8 cellular contexts compared by ENCODE assay signal in the genomic region with DNA sequence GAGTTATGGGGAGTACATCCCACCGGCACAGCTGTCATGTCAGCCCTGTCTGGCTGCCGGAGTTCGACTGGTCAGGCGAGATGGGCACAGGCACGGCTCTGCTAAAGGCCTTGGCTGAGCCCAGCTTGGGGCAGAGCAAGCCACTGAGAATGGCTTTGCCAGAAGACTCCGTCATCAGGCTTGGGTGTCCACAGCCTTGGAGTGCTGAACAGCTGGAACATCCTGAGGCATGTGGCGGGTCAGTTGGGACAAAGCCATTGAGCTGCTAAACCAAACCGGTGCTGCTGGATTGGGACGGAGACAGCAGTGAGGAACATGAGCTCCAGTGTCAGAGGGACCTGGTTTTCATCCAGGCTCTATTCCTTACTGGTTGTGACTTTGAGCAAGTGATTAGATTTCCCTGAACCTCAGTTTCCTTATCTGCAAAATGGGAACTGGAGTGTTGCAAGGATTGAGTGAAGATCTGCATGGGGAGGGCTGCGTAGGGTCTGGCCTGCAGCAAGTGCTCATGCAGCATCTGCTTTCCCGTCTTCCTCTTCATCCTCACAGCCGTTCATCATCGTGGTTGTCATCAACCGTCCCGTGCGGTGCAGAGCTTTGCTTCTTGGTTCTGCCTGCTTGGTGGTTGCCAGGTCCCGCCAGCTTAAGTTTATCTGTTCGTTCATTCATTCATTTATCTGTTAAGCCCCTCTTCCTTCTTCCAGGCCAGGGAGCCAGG.
A peak's percentile ranks its signal among the peaks of the same experiment; 100 is the strongest.
DNase-seq lines count a peak whose midpoint lies in the region; ATAC-seq and TF ChIP-seq lines count a peak whose summit lies in the region.
"Had no signal": no experiment of that assay in that cellular context is flagged by ENCODE, and none has a peak within 500 bp of the region (broad histone marks: within the 10 kb centered on the region; RNA-seq: fewer than 3 reads in every experiment).

No MANE protein-coding gene starts in this region.

- H2BK5ac ChIP-seq in mesenchymal stem cell (ENCODE audit: low read depth, low read length, poor library complexity, severe bottlenecking): no peak overlapping the region

- no peak overlapping the region for H4K91ac ChIP-seq in mesenchymal stem cell (ENCODE audit: low read length)

- no peak overlapping the region for H2AK5ac ChIP-seq in mesenchymal stem cell (ENCODE audit: low read length, severe bottlenecking)

- H3K36me3 ChIP-seq in Peyer's patch: no peaks in the 10 kb centered on the region
- H3K36me3 ChIP-seq in mesenchymal stem cell (ENCODE audit: control insufficient read depth in 1 of 2, insufficient read depth in 2 of 2, low read depth in 1 of 2, low read length in 2 of 2): no peaks in the 10 kb centered on the region
- no peaks in the 10 kb centered on the region for H3K36me3 ChIP-seq in upper lobe of left lung

- H2BK15ac ChIP-seq in mesenchymal stem cell (ENCODE audit: low read depth, poor library complexity, severe bottlenecking): no peak overlapping the region

- no peak overlapping the region for H3K14ac ChIP-seq in mesenchymal stem cell (ENCODE audit: low read length in 2 of 2)

- no peak for TF ChIP-seq EP300 in upper lobe of left lung (IDR thresholded peaks at IDR 0.05)

- H4K8ac ChIP-seq in mesenchymal stem cell (ENCODE audit: low read length): no peak overlapping the region

- H3K23ac ChIP-seq in mesenchymal stem cell (ENCODE audit: low read length in 2 of 2): no peak overlapping the region

- H3K4ac ChIP-seq in mesenchymal stem cell (ENCODE audit: low read depth in 1 of 2, low read length in 2 of 2): no peak overlapping the region

- no peak overlapping the region for H2AFZ ChIP-seq in mesenchymal stem cell (ENCODE audit: low read depth, low read length)

- H3K4me3 ChIP-seq in Peyer's patch (no peak overlapping the region), mesenchymal stem cell (ENCODE audit: insufficient read depth in 1 of 2, low read depth in 1 of 2, low read length in 2 of 2) (no peak overlapping the region), upper lobe of left lung (no peak overlapping the region)

- TF ChIP-seq CTCF in Peyer's patch (IDR thresholded peaks at IDR 0.05) (no peak), upper lobe of left lung (IDR thresholded peaks at IDR 0.05) (no peak)

- ATAC-seq in upper lobe of left lung (ENCODE audit: low FRiP score in 2 of 2): peak; percentile 54 to 70

- H3K27ac ChIP-seq in Peyer's patch (peak overlapping the region; percentile 23 to 66 (median 35)), mesenchymal stem cell (ENCODE audit: low read length, poor library complexity, severe bottlenecking) (peak overlapping the region; percentile 13), upper lobe of left lung (peak overlapping the region; percentile 31 to 63 (median 52))

- peak overlapping the region in 1 of 2 experiments; percentile 59 for H2BK12ac ChIP-seq in mesenchymal stem cell (ENCODE audit: low read length in 2 of 2)

- H3K9ac ChIP-seq in mesenchymal stem cell (ENCODE audit: low read length): no peak overlapping the region

- H2BK120ac ChIP-seq in mesenchymal stem cell (ENCODE audit: low read depth, low read length): no peak overlapping the region

- H3K18ac ChIP-seq in mesenchymal stem cell (ENCODE audit: low read depth in 1 of 2, low read length in 2 of 2): peak overlapping the region in 1 of 2 experiments; percentile 46

- TF ChIP-seq POLR2A in Peyer's patch (IDR thresholded peaks at IDR 0.05) (no peak), upper lobe of left lung (IDR thresholded peaks at IDR 0.05) (no peak)

- 67% methylated on average over 18 of the region's 18 CpGs for WGBS in mesenchymal stem cell
- WGBS in upper lobe of left lung, 2 donors: 76 to 79% methylated on average over 13 to 18 of the region's 18 CpGs

- H3K4me2 ChIP-seq in mesenchymal stem cell (ENCODE audit: low read length, poor library complexity, severe bottlenecking): no peak overlapping the region

- peaks cover 12% of the 10 kb centered on the region for H3K79me1 ChIP-seq in mesenchymal stem cell (replicated peaks; ENCODE audit: low read length, poor library complexity, severe bottlenecking)

- H3K27me3 ChIP-seq in Peyer's patch (no peaks in the 10 kb centered on the region), mesenchymal stem cell (ENCODE audit: control insufficient read depth in 1 of 2, insufficient read depth in 1 of 2, low read length in 2 of 2) (no peaks in the 10 kb centered on the region), upper lobe of left lung (no peaks in the 10 kb centered on the region)

- H3K9me3 ChIP-seq in Peyer's patch (no peaks in the 10 kb centered on the region), mesenchymal stem cell (ENCODE audit: control insufficient read depth, low read length) (no peaks in the 10 kb centered on the region), upper lobe of left lung (no peaks in the 10 kb centered on the region)

- peak in 2 of 3 donors; percentile 47 to 58 for DNase-seq in Peyer's patch
- peak; percentile 25 for DNase-seq in fibroblast of gingiva (ENCODE audit: low read depth)
- no peak for DNase-seq in mesenchymal stem cell
- no peak for DNase-seq in upper lobe of left lung
- no peak for DNase-seq in mesenteric fat pad (ENCODE audit: low spot score)
- no peak for DNase-seq in HUDEP-2 (lab: John Stamatoyannopoulos, UW; ENCODE audit: unreplicated experiment in 76 of 76)
- no peak for DNase-seq in SHP77 treated with DMSO at 0.1 percent for 48 hours (lab: John Stamatoyannopoulos, UW)
- DNase-seq: Karpas-422 had no signal

- H3K4me1 ChIP-seq in Peyer's patch (peaks cover 0 to 25% (median 0%) of the 10 kb centered on the region in 4 donors), mesenchymal stem cell (ENCODE audit: control insufficient read depth, insufficient read depth, low read depth, low read length) (peaks cover 34% of the 10 kb centered on the region), upper lobe of left lung (peaks cover 8 to 30% (median 20%) of the 10 kb centered on the region in 4 donors)

Comparison
In these comparisons a context has a peak if more than half of its experiments do, and no peak if none do; other contexts are left out.
1. DNase-seq: peak in Peyer's patch (2 of 3) and fibroblast of gingiva (single experiment); none in mesenchymal stem cell (single experiment), upper lobe of left lung (0 of 2), mesenteric fat pad (single experiment), HUDEP-2 (0 of 76) and SHP77 treated with DMSO at 0.1 percent for 48 hours (single experiment).
2. Peak in every context shown above with its lines, with median percentiles within 50 percentile points of each other: H3K27ac ChIP-seq.